ENCODE assay signal across 15 cellular contexts in genomic region chr5:147693238-147693637, GRCh38.
DNase-seq lines count a peak whose midpoint lies in the region; ATAC-seq and TF ChIP-seq lines count a peak whose summit lies in the region.
"Had no signal": no experiment of that assay in that cellular context is flagged by ENCODE, and none has a peak within 500 bp of the region (broad histone marks: within the 10 kb centered on the region; RNA-seq: fewer than 3 reads in every experiment).

No MANE protein-coding gene starts in this region.

- DNase-seq in epithelial cell of esophagus (ENCODE audit: low read depth), result peak; percentile 24
- no peak for DNase-seq in natural killer cell
- no peak for DNase-seq in SW 1271 (lab: John Stamatoyannopoulos, UW)
- DNase-seq in NCI-H526 treated with DMSO at 0.1 percent for 48 hours (lab: John Stamatoyannopoulos, UW), result no peak
- DNase-seq in NCI-H2029 (lab: John Stamatoyannopoulos, UW), result no peak
- DNase-seq: C1 segment of cervical spinal cord; Calu3; CD4-positive, alpha-beta memory T cell; COR-L47; DMS153; DND-41; GM23248; H7; HCEC 1CT had no signal

- peaks cover 0 to 2% of the 10 kb centered on the region in 2 donors for H3K9me3 Mint-ChIP-seq in natural killer cell

- H3K4me3 ChIP-seq in HEK293 (ENCODE audit: low read depth, low read length) (no peak overlapping the region), epithelial cell of esophagus (ENCODE audit: low read length) (no peak overlapping the region)
- H3K4me3 ChIP-seq: GM23248 had no signal

- no peaks in the 10 kb centered on the region for H3K4me1 ChIP-seq in HEK293 (ENCODE audit: control insufficient read depth, insufficient read depth, low read length)

- H3K27ac ChIP-seq in HEK293 (ENCODE audit: extremely low read depth, low read depth, low read length), result no peak overlapping the region
- H3K27ac ChIP-seq: GM23248 had no signal

- H3K4me3 Mint-ChIP-seq in natural killer cell, result no peak overlapping the region
- H3K4me3 Mint-ChIP-seq: CD4-positive, alpha-beta memory T cell had no signal

- no peak overlapping the region for H3K27ac Mint-ChIP-seq in natural killer cell

- ATAC-seq in natural killer cell, result peak in 2 of 3 donors; percentile 44 to 49

- H3K36me3 ChIP-seq in HEK293 (ENCODE audit: control insufficient read depth in 2 of 2, insufficient read depth in 1 of 2, low read length in 2 of 2), result no peaks in the 10 kb centered on the region

- POLR2A ChIA-PET in HEK293 (lab: Yijun Ruan, JAX), result interaction anchor here (0.9 kb wide), 1 partner anchor 90 kb away, joined by 3 read pairs; the partner anchor contains the start of gene JAKMIP2

- CTCF ChIA-PET in HEK293 (lab: Yijun Ruan, JAX), result interaction anchor here (0.5 to 1.4 kb wide), 3 partner anchors 13 to 787 kb away, joined by 3 to 4 read pairs (median 4); no protein-coding TSS in a partner anchor

- peaks cover 10% of the 10 kb centered on the region for H3K36me3 Mint-ChIP-seq in natural killer cell

- peaks cover 24 to 36% of the 10 kb centered on the region in 2 donors for H3K4me1 Mint-ChIP-seq in natural killer cell
- H3K4me1 Mint-ChIP-seq: CD4-positive, alpha-beta memory T cell had no signal

- intact Hi-C loops in natural killer cell (cut with micrococcal nuclease), result no loop called here

- H3K27me3 Mint-ChIP-seq in natural killer cell (ENCODE audit: low read depth in 2 of 2), result no peaks in the 10 kb centered on the region

- TF ChIP-seq CTCF in HEK293 (tag by site-specific recombination; IDR thresholded peaks at IDR 0.05) (no peak), epithelial cell of esophagus (IDR thresholded peaks at IDR 0.05; ENCODE audit: insufficient read depth, low read depth, low read length, missing control alignments) (no peak), natural killer cell (IDR thresholded peaks at IDR 0.05) (no peak)

- no peaks in the 10 kb centered on the region for H3K9me3 ChIP-seq in HEK293 (ENCODE audit: control insufficient read depth, insufficient read depth, low read depth, low read length)

TF ChIP-seq in HEK293, 187 proteins besides CTCF, POLR2A, EP300 and RAD21:
- no peak for TF ChIP-seq ZFP3 (tag by site-specific recombination; IDR thresholded peaks at IDR 0.05; ENCODE audit: low read depth)
- 0 out of 2 replicates have a peak, but pooled peaks have one; percentile 17 for TF ChIP-seq ZNF366 (tag by site-specific recombination; conservative IDR thresholded peaks at IDR 0.05)
- TF ChIP-seq PRDM6 (tag by site-specific recombination; IDR thresholded peaks at IDR 0.05), result no peak
- no peak for TF ChIP-seq ZNF184 (tag by site-specific recombination; IDR thresholded peaks at IDR 0.05)
- no peak for TF ChIP-seq ZBTB44 (tag by site-specific recombination; IDR thresholded peaks at IDR 0.05)
